Comparison of ENCODE assay signal across 13 cellular contexts in the genomic region with DNA sequence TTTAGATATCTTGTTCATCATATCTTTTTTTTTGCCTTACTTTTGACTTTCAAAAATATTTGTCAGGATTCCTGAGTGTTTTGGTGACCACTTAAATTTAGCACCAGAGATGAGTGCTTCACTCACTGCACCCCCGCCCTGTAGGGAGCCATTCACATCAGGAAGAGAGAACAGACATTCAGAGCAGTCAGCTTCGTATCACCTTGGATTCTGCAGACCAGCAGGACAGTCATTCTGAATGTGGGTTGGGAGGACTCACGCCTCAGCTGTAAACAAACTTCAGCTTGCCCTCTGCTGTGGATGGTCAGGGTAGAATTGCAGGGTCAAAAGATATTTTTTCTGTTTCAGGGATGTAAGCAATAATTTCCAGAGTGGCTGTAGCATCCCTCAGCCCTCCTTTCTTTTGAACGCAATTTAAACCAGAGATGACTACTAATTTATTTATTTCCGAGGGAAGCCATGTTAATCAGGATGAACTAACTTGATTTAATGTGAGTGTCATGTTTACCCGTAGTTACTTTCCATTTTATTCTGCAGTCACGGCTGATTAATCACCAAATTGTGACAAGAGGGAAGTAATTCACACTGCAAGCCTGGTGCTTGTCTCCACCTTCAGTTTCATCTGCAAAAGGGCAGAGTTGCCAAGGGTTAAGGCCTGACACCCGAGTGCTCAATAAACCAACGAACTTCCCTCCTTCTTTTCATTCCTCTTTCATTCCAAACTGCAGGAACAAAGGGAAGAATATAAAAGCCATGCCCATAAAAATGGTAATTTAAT.
A peak's percentile ranks its signal among the peaks of the same experiment; 100 is the strongest.
DNase-seq lines count a peak whose midpoint lies in the region; ATAC-seq, FAIRE-seq and TF ChIP-seq lines count a peak whose summit lies in the region.
"Had no signal": no experiment of that assay in that cellular context is flagged by ENCODE, and none has a peak within 500 bp of the region (broad histone marks: within the 10 kb centered on the region; RNA-seq: fewer than 3 reads in every experiment).

No MANE protein-coding gene starts in this region.

- H3K4me3 Mint-ChIP-seq in naive thymus-derived CD8-positive, alpha-beta T cell: no peak overlapping the region
- H3K4me3 Mint-ChIP-seq: nephron had no signal

- H3K36me3 Mint-ChIP-seq in naive thymus-derived CD8-positive, alpha-beta T cell: no peaks in the 10 kb centered on the region

- no peak for FAIRE-seq in D721Med (lab: Jason Lieb, UNC)

- peaks cover 0 to 4% (median 0%) of the 10 kb centered on the region in 5 donors for H3K27me3 Mint-ChIP-seq in naive thymus-derived CD8-positive, alpha-beta T cell

- no peaks in the 10 kb centered on the region for H3K4me1 Mint-ChIP-seq in naive thymus-derived CD8-positive, alpha-beta T cell
- H3K4me1 Mint-ChIP-seq: nephron had no signal

- ATAC-seq in GM18867 (IDR thresholded peaks at IDR 0.05; ENCODE audit: unreplicated experiment): peak; percentile 94
- ATAC-seq in GM21576 (IDR thresholded peaks at IDR 0.05; ENCODE audit: unreplicated experiment): peak; percentile 84
- peak; percentile 79 for ATAC-seq in HG03378 (IDR thresholded peaks at IDR 0.05; ENCODE audit: unreplicated experiment)
- no peak for ATAC-seq in naive thymus-derived CD8-positive, alpha-beta T cell

- POLR2A ChIA-PET in naive thymus-derived CD8-positive, alpha-beta T cell (lab: Charles Lee): no interaction called here

- peak; percentile 70 for DNase-seq in germinal center (ENCODE audit: low spot score)
- no peak for DNase-seq in AG08396 (ENCODE audit: low spot score)
- DNase-seq in naive thymus-derived CD8-positive, alpha-beta T cell: no peak
- no peak for DNase-seq in D721Med (ENCODE audit: insufficient read length, low spot score)
- DNase-seq in inferior parietal cortex (ENCODE audit: extremely low spot score): no peak
- DNase-seq: activated effector memory CD4-positive, alpha-beta T cell treated with anti-CD3 and anti-CD28 coated beads, Interleukin-2, amount 50 U/mL, for 16 hours; cortex of kidney; DND-41; NCI-H2029 had no signal

- peaks cover 0 to 2% (median 0%) of the 10 kb centered on the region in 9 donors for H3K9me3 Mint-ChIP-seq in naive thymus-derived CD8-positive, alpha-beta T cell

- no peak for TF ChIP-seq CTCF in D721Med (IDR thresholded peaks at IDR 0.05; ENCODE audit: insufficient read depth, missing control alignments)

- no peak overlapping the region for H3K27ac Mint-ChIP-seq in naive thymus-derived CD8-positive, alpha-beta T cell
- H3K27ac Mint-ChIP-seq: nephron had no signal

Comparison
In these comparisons a context has a peak if more than half of its experiments do, and no peak if none do; other contexts are left out.
1. ATAC-seq: peak in GM18867 (single experiment), GM21576 (single experiment) and HG03378 (single experiment); none in naive thymus-derived CD8-positive, alpha-beta T cell (0 of 2).